ENCODE assay signal across 9 cellular contexts in the genomic region with DNA sequence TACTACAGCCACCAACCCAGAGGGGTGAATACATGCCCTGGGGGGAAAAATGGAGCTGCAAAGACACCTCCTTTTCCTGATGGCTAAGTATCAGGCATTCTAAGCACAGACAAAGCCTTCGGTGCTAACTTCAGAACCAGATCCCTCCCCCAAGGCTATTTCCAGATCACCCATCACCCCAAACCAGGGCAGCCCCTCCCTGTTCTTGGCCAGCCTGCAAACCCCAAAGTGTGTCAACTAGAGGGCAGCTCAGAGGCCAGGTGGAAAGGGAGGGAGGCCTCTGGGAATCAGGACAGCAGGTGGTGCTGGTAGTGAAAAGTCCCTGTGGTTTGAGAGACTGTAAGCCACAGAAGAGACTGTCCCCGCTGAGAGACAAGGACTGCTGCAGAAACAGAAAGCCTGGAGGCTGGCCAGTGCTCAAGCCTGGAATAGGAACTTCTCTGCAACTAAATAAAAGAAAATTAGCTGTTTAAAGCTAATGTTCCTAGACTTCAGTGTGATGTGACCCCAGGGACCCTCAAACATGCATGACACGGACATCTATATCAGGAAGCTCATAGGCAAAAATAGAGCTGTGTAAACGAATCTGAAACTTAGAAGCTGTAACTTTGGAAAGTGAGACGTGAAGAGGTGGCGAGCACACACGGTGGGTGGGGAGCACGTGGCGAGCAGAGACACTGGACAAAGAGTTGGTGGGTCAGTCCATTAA. TPM values are rescaled to one million over a fixed set of nuclear protein-coding genes. Genes with fewer than 3 reads are reported as not detected.
DNase-seq lines count a peak whose midpoint lies in the region; ATAC-seq lines count a peak whose summit lies in the region.
"Had no signal": no experiment of that assay in that cellular context is flagged by ENCODE, and none has a peak within 500 bp of the region (broad histone marks: within the 10 kb centered on the region; RNA-seq: fewer than 3 reads in every experiment).

No MANE protein-coding gene starts in this region.

- H3K9ac ChIP-seq in BLaER1 treated with 17β-estradiol and CSF1 and Interleukin-3, amounts not matched to agents 10 nM and 100 nM = peak overlapping the region in 8 of 11 experiments; percentile 6 to 56 (median 46); a peak in 14 of 22 replicates

- H3K27ac Mint-ChIP-seq in naive B cell = peak overlapping the region in 3 of 6 donors; percentile 47 to 64 (median 64)

- no peaks in the 10 kb centered on the region for H3K27me3 Mint-ChIP-seq in naive B cell

- peak; percentile 78 for ATAC-seq in GM18870 (IDR thresholded peaks at IDR 0.05; ENCODE audit: unreplicated experiment)
- ATAC-seq in HG02981 (IDR thresholded peaks at IDR 0.05; ENCODE audit: unreplicated experiment) = peak; percentile 69
- ATAC-seq in naive B cell (ENCODE audit: low read depth in 2 of 2) = peak; percentile 33 to 37

- H3K36me3 ChIP-seq in BLaER1 treated with 17β-estradiol and CSF1 and Interleukin-3, amounts not matched to agents 10 nM and 100 nM = peaks cover 24 to 28% (median 25%) of the 10 kb centered on the region in 11 experiments

- no peaks in the 10 kb centered on the region for H3K27me3 ChIP-seq in BLaER1 treated with 17β-estradiol and CSF1 and Interleukin-3, amounts not matched to agents 10 nM and 100 nM

- no peaks in the 10 kb centered on the region for H3K9me3 Mint-ChIP-seq in naive B cell

- peak overlapping the region in 6 of 8 donors; percentile 3 to 75 (median 64) for H3K4me3 Mint-ChIP-seq in naive B cell

- H3K4me1 ChIP-seq in BLaER1 treated with 17β-estradiol and CSF1 and Interleukin-3, amounts not matched to agents 10 nM and 100 nM = peaks cover 15 to 47% (median 45%) of the 10 kb centered on the region in 10 experiments

- H3K9me3 ChIP-seq in BLaER1 treated with 17β-estradiol and CSF1 and Interleukin-3, amounts not matched to agents 10 nM and 100 nM (replicated peaks in 1 of 11) = no peaks in the 10 kb centered on the region
- H3K9me3 ChIP-seq: thoracic aorta had no signal

- peak overlapping the region in 3 of 10 experiments; percentile 16 to 30 (median 19); a peak in 5 of 20 replicates for H3K4me3 ChIP-seq in BLaER1 treated with 17β-estradiol and CSF1 and Interleukin-3, amounts not matched to agents 10 nM and 100 nM
- H3K4me3 ChIP-seq: thoracic aorta had no signal

- peaks cover 11 to 20% (median 13%) of the 10 kb centered on the region in 3 donors for H3K4me1 Mint-ChIP-seq in naive B cell

- no peaks in the 10 kb centered on the region; a peak in 2 of 22 replicates for H4K20me1 ChIP-seq in BLaER1 treated with 17β-estradiol and CSF1 and Interleukin-3, amounts not matched to agents 10 nM and 100 nM

- peak overlapping the region in 7 of 11 experiments; percentile 4 to 63 (median 53); a peak in 12 of 22 replicates for H3K27ac ChIP-seq in BLaER1 treated with 17β-estradiol and CSF1 and Interleukin-3, amounts not matched to agents 10 nM and 100 nM
- H3K27ac ChIP-seq: thoracic aorta had no signal

- peak; percentile 52 for DNase-seq in NCI-H2196 treated with DMSO at 0.1 percent for 48 hours (lab: John Stamatoyannopoulos, UW; ENCODE audit: unreplicated experiment)
- DNase-seq in ecto neural progenitor cell (ENCODE audit: low spot score) = peak; percentile 68
- DNase-seq in naive B cell = no peak
- no peak for DNase-seq in cerebellar nuclear complex (lab: John Stamatoyannopoulos, UW)
- DNase-seq in superior temporal gyrus (ENCODE audit: extremely low spot score) = no peak

- H3K4me2 ChIP-seq in BLaER1 treated with 17β-estradiol and CSF1 and Interleukin-3, amounts not matched to agents 10 nM and 100 nM = peak overlapping the region; percentile 19 to 89 (median 73)

- H3K36me3 Mint-ChIP-seq in naive B cell = peaks cover 4 to 5% of the 10 kb centered on the region in 2 donors

RNA-seq across cellular contexts. Expression of a gene that starts 9.1 kb away (rescaled TPM):
- 10 to 100 TPM in 1 of 6 donors, 1 to 10 TPM in 4, not detected in 1; 4.2 to 10.2 (median 6.8) TPM for polyA plus RNA-seq in naive B cell (ENCODE audit: low read depth in 6 of 6)

RNA-seq across cellular contexts. Expression of a gene that starts 9.4 kb away (rescaled TPM):
- 100 to 1,000 TPM; 132 to 161 (median 140) TPM for polyA plus RNA-seq in naive B cell (ENCODE audit: low read depth in 6 of 6)

RNA-seq across cellular contexts. Expression of a gene that starts 40.5 kb away (rescaled TPM):
- polyA plus RNA-seq in naive B cell (ENCODE audit: low read depth in 6 of 6) = 1 to 10 TPM in 5 of 6 donors, under 1 TPM in 1; 0.39 to 3.3 (median 1.5) TPM

RNA-seq across cellular contexts. Expression of a gene that starts 41.1 kb away (rescaled TPM):
- polyA plus RNA-seq in naive B cell (ENCODE audit: low read depth in 6 of 6) = 1 to 10 TPM in 5 of 6 donors, not detected in 1; 1.5 to 2.9 (median 2.4) TPM

RNA-seq across cellular contexts. Expression of a gene that starts 51.7 kb away (rescaled TPM):
- polyA plus RNA-seq in naive B cell (ENCODE audit: low read depth in 6 of 6) = 10 to 100 TPM; 26.7 to 48.2 (median 32.9) TPM

Comparison
In these comparisons a context has a peak if more than half of its experiments do, and no peak if none do; other contexts are left out.
1. DNase-seq: peak in NCI-H2196 treated with DMSO at 0.1 percent for 48 hours (single experiment) and ecto neural progenitor cell (single experiment); none in naive B cell (single experiment), cerebellar nuclear complex (0 of 2) and superior temporal gyrus (single experiment).
2. Peak in every context shown above with its lines, with median percentiles within 50 percentile points of each other: ATAC-seq.